Comparison of ENCODE assay signal across 11 cellular contexts in genomic region chr7:135151162-135151932, GRCh38. TPM values are rescaled to one million over a fixed set of nuclear protein-coding genes. Genes with fewer than 3 reads are reported as not detected.
A peak's percentile ranks its signal among the peaks of the same experiment; 100 is the strongest.
DNase-seq lines count a peak whose midpoint lies in the region; ATAC-seq lines count a peak whose summit lies in the region.
"Had no signal": no experiment of that assay in that cellular context is flagged by ENCODE, and none has a peak within 500 bp of the region (broad histone marks: within the 10 kb centered on the region; RNA-seq: fewer than 3 reads in every experiment).

No MANE protein-coding gene starts in this region.

- ATAC-seq in HG02571 (IDR thresholded peaks at IDR 0.05; ENCODE audit: unreplicated experiment) = no peak

- H3K36me3 Mint-ChIP-seq in activated CD4-positive, alpha-beta T cell treated with anti-CD3 and anti-CD28 coated beads, Interleukin-2, amount 10 ng/mL, durations not matched to agents 7 days and 5 days (ENCODE audit: low read depth) = peaks cover 77% of the 10 kb centered on the region
- H3K36me3 Mint-ChIP-seq in immature natural killer cell = peaks cover 37 to 41% (median 39%) of the 10 kb centered on the region in 3 donors

- no peak overlapping the region for H3K4me3 Mint-ChIP-seq in activated CD4-positive, alpha-beta T cell treated with anti-CD3 and anti-CD28 coated beads, Interleukin-2, amount 10 ng/mL, durations not matched to agents 7 days and 5 days
- H3K4me3 Mint-ChIP-seq in immature natural killer cell = peak overlapping the region in 4 of 5 donors; percentile 39 to 99 (median 84)

- POLR2A ChIA-PET in activated CD4-positive, alpha-beta T cell treated with anti-CD3 and anti-CD28 coated beads, Interleukin-2, amount 10 ng/mL, durations not matched to agents 7 days and 5 days (lab: Charles Lee) = no interaction called here

- no peaks in the 10 kb centered on the region for H3K27me3 Mint-ChIP-seq in activated CD4-positive, alpha-beta T cell treated with anti-CD3 and anti-CD28 coated beads, Interleukin-2, amount 10 ng/mL, durations not matched to agents 7 days and 5 days
- peaks cover 0 to 9% (median 1%) of the 10 kb centered on the region in 3 donors for H3K27me3 Mint-ChIP-seq in immature natural killer cell (ENCODE audit: low read depth in 3 of 3)

- DNase-seq in activated CD4-positive, alpha-beta T cell treated with anti-CD3 and anti-CD28 coated beads, Interleukin-2, amount 10 ng/mL, durations not matched to agents 7 days and 5 days = no peak
- no peak for DNase-seq in activated CD4-positive, alpha-beta T cell treated with anti-CD3 and anti-CD28 coated beads, Interleukin-2, amount 50 U/mL, for 48 hours
- DNase-seq in NAMALWA (ENCODE audit: low spot score) = peak; percentile 40
- no peak for DNase-seq in immature natural killer cell
- no peak for DNase-seq in substantia nigra (lab: John Stamatoyannopoulos, UW)
- no peak for DNase-seq in NCI-H1694 (lab: John Stamatoyannopoulos, UW)
- DNase-seq in central memory CD4-positive, alpha-beta T cell = no peak
- DNase-seq: NCI-H1694 treated with DMSO at 0.1 percent for 48 hours had no signal

- H3K9me3 Mint-ChIP-seq in activated CD4-positive, alpha-beta T cell treated with anti-CD3 and anti-CD28 coated beads, Interleukin-2, amount 10 ng/mL, durations not matched to agents 7 days and 5 days = peaks cover 33% of the 10 kb centered on the region
- peaks cover 7 to 34% (median 14%) of the 10 kb centered on the region in 6 donors for H3K9me3 Mint-ChIP-seq in immature natural killer cell

- H3K4me1 Mint-ChIP-seq in activated CD4-positive, alpha-beta T cell treated with anti-CD3 and anti-CD28 coated beads, Interleukin-2, amount 10 ng/mL, durations not matched to agents 7 days and 5 days = peaks cover 60% of the 10 kb centered on the region
- peaks cover 73 to 89% of the 10 kb centered on the region in 2 donors for H3K4me1 Mint-ChIP-seq in immature natural killer cell

- H3K27ac Mint-ChIP-seq in activated CD4-positive, alpha-beta T cell treated with anti-CD3 and anti-CD28 coated beads, Interleukin-2, amount 10 ng/mL, durations not matched to agents 7 days and 5 days = peak overlapping the region; percentile 26
- H3K27ac Mint-ChIP-seq in immature natural killer cell = peak overlapping the region; percentile 42 to 98 (median 68)

- H3K27ac ChIP-seq in substantia nigra (ENCODE audit: low read depth, low read length, poor library complexity, severe bottlenecking) = peak overlapping the region; percentile 18
- H3K27ac ChIP-seq: RWPE1 had no signal

- CTCF ChIA-PET in activated CD4-positive, alpha-beta T cell treated with anti-CD3 and anti-CD28 coated beads, Interleukin-2, amount 10 ng/mL, durations not matched to agents 7 days and 5 days (lab: Charles Lee) = interaction anchor here (0.9 to 2.0 kb wide), 2 partner anchors 10 to 18 kb away, joined by 4 to 9 read pairs; partner anchors contain the start of gene CYREN

RNA-seq across cellular contexts. Expression of gene TMEM140, which starts 3.5 kb away (rescaled TPM):
- total RNA-seq in activated CD4-positive, alpha-beta T cell treated with anti-CD3 and anti-CD28 coated beads, Interleukin-2, amount 10 ng/mL, durations not matched to agents 7 days and 5 days = 10 to 100 TPM; 25.3 to 27.7 TPM
- 10 to 100 TPM; 14.5 to 47.5 (median 17.6) TPM for polyA plus RNA-seq in immature natural killer cell
- total RNA-seq: osteocyte had no signal

RNA-seq across cellular contexts. Expression of gene CYREN, which starts 19.2 kb away (rescaled TPM):
- total RNA-seq in activated CD4-positive, alpha-beta T cell treated with anti-CD3 and anti-CD28 coated beads, Interleukin-2, amount 10 ng/mL, durations not matched to agents 7 days and 5 days = 10 to 100 TPM; 34.4 to 39.7 TPM
- polyA plus RNA-seq in immature natural killer cell = 10 to 100 TPM; 34.8 to 54.7 (median 53.1) TPM

RNA-seq across cellular contexts. Expression of gene WDR91, which starts 60.0 kb away (rescaled TPM):
- 10 to 100 TPM; 15.5 to 17.3 TPM for total RNA-seq in activated CD4-positive, alpha-beta T cell treated with anti-CD3 and anti-CD28 coated beads, Interleukin-2, amount 10 ng/mL, durations not matched to agents 7 days and 5 days
- 1 to 10 TPM; 2.1 to 5.8 (median 3.2) TPM for polyA plus RNA-seq in immature natural killer cell
